In the genomic region with DNA sequence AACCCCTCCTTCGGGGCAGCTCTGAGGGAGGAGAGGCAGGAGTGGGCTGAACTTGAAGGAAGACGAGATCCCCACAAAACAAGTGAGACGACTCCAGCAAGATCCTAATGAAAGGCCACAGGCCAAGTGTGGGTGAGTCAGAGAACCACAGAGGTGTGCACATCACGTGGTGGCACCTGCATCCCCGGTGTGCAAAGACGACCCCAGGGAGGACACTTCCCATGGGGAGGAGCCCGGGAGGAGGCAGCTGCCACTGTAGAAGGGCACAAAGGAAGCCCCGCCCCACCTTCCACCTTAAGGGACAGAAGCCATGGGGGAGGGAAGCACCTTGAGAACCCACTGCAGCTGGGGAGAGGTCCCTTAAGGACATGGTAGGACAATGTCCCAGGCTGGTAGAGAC, we compare ENCODE assay signal across 1 cellular context.
TF ChIP-seq lines count a peak whose summit lies in the region.

No MANE protein-coding gene starts in this region.

TF ChIP-seq in endothelial cell of umbilical vein, 7 proteins besides CTCF, POLR2A, EP300 and RAD21 (continued from another document):
- no peak for TF ChIP-seq EZH2 (IDR thresholded peaks at IDR 0.05; ENCODE audit: borderline replicate concordance, low read depth, low read length, severe bottlenecking)
